Comparison of ENCODE assay signal across 9 cellular contexts in genomic region chr6:12595161-12595792, GRCh38.
DNase-seq lines count a peak whose midpoint lies in the region; ATAC-seq, FAIRE-seq and TF ChIP-seq lines count a peak whose summit lies in the region.
"Had no signal": no experiment of that assay in that cellular context is flagged by ENCODE, and none has a peak within 500 bp of the region (broad histone marks: within the 10 kb centered on the region; RNA-seq: fewer than 3 reads in every experiment).

No MANE protein-coding gene starts in this region.

- no peaks in the 10 kb centered on the region for H3K27me3 Mint-ChIP-seq in progenitor cell of endocrine pancreas

- TF ChIP-seq CTCF in progenitor cell of endocrine pancreas (IDR thresholded peaks at IDR 0.05; ENCODE audit: unreplicated experiment), result no peak

- H3K9me3 Mint-ChIP-seq in progenitor cell of endocrine pancreas (ENCODE audit: low read depth), result no peaks in the 10 kb centered on the region

- peaks cover 13% of the 10 kb centered on the region for H3K4me1 Mint-ChIP-seq in progenitor cell of endocrine pancreas (ENCODE audit: low read depth)

- peak; percentile 23 for FAIRE-seq in endometrium (lab: Jason Lieb, UNC)

- ATAC-seq in GM21360 (IDR thresholded peaks at IDR 0.05; ENCODE audit: unreplicated experiment), result peak; percentile 66
- ATAC-seq in HG03565 (IDR thresholded peaks at IDR 0.05; ENCODE audit: unreplicated experiment), result peak; percentile 71
- ATAC-seq: left colon had no signal

- no peak overlapping the region for H3K4me3 Mint-ChIP-seq in progenitor cell of endocrine pancreas (ENCODE audit: low read depth)

- H3K27ac Mint-ChIP-seq in progenitor cell of endocrine pancreas, result no peak overlapping the region

- no peaks in the 10 kb centered on the region for H3K36me3 Mint-ChIP-seq in progenitor cell of endocrine pancreas (ENCODE audit: insufficient read depth)

- peak; percentile 31 to 40 for DNase-seq in AML-193 (lab: John Stamatoyannopoulos, UW)
- DNase-seq in SHP77 treated with DMSO at 0.1 percent for 48 hours (lab: John Stamatoyannopoulos, UW), result no peak
- no peak for DNase-seq in NCI-H1417 treated with DMSO at 0.1 percent for 48 hours (lab: John Stamatoyannopoulos, UW)
- no peak for DNase-seq in progenitor cell of endocrine pancreas (ENCODE audit: low spot score, unreplicated experiment)
- DNase-seq in head of caudate nucleus, result no peak
- DNase-seq: left colon had no signal

- intact Hi-C loops in head of caudate nucleus (cut with DNase I), result no loop called here

Comparison
In these comparisons a context has a peak if more than half of its experiments do, and no peak if none do; other contexts are left out.
1. DNase-seq: peak in AML-193 (2 of 2); none in SHP77 treated with DMSO at 0.1 percent for 48 hours (single experiment), NCI-H1417 treated with DMSO at 0.1 percent for 48 hours (single experiment), progenitor cell of endocrine pancreas (single experiment) and head of caudate nucleus (0 of 42).